In genomic region chr15:76866716-76867321, GRCh38 we compare ENCODE assay signal across 8 cellular contexts. TPM values are rescaled to one million over a fixed set of nuclear protein-coding genes. Genes with fewer than 3 reads are reported as not detected.
DNase-seq lines count a peak whose midpoint lies in the region; ATAC-seq and TF ChIP-seq lines count a peak whose summit lies in the region.

No MANE protein-coding gene starts in this region.

- no peaks in the 10 kb centered on the region for H3K79me2 ChIP-seq in smooth muscle cell (ENCODE audit: low read depth)

- no peak overlapping the region for H3K27ac ChIP-seq in RWPE2 (ENCODE audit: poor library complexity, severe bottlenecking)
- H3K27ac ChIP-seq in smooth muscle cell (ENCODE audit: low read depth) = no peak overlapping the region

- H3K4me2 ChIP-seq in smooth muscle cell = no peak overlapping the region

- peak; percentile 89 for TF ChIP-seq CTCF in RWPE2 (IDR thresholded peaks at IDR 0.05; ENCODE audit: poor library complexity, severe bottlenecking)
- TF ChIP-seq CTCF in smooth muscle cell (IDR thresholded peaks at IDR 0.05; ENCODE audit: borderline replicate concordance, insufficient read depth, poor library complexity, severe bottlenecking) = peak; percentile 59

- no peaks in the 10 kb centered on the region for H3K9me3 Mint-ChIP-seq in activated T-cell treated with anti-CD3 and anti-CD28 coated beads, Interleukin-2, amount 50 U/mL, for 24 hours

- no peaks in the 10 kb centered on the region for H3F3A ChIP-seq in smooth muscle cell (ENCODE audit: low read depth)

- DNase-seq in Ammon's horn (ENCODE audit: low spot score) (peak; percentile 19), H4 (ENCODE audit: low spot score) (peak; percentile 22), RWPE2 (ENCODE audit: low spot score) (no peak), germinal center (ENCODE audit: low spot score) (peak; percentile 6), smooth muscle cell (lab: John Stamatoyannopoulos, UW; ENCODE audit: unreplicated experiment) (no peak), DMS79 treated with DMSO at 0.1 percent for 48 hours (lab: John Stamatoyannopoulos, UW) (no peak)
- no peak for DNase-seq in activated T-cell treated with anti-CD3 and anti-CD28 coated beads, Interleukin-2, amount 50 U/mL, for 24 hours

- ATAC-seq in RWPE2 (ENCODE audit: low read depth) = peak; percentile 52; the same call in 2 of the 3 replicates
- ATAC-seq in HG03159 (IDR thresholded peaks at IDR 0.05; ENCODE audit: unreplicated experiment) = no peak

- no peak overlapping the region for H3K27ac Mint-ChIP-seq in activated T-cell treated with anti-CD3 and anti-CD28 coated beads, Interleukin-2, amount 50 U/mL, for 24 hours

- no peak overlapping the region for H3K9ac ChIP-seq in smooth muscle cell (ENCODE audit: low read depth)

- H4K20me1 ChIP-seq in smooth muscle cell (ENCODE audit: low read depth) = no peaks in the 10 kb centered on the region

- H3K27me3 ChIP-seq in RWPE2 (ENCODE audit: insufficient read depth, poor library complexity, severe bottlenecking) (no peaks in the 10 kb centered on the region), smooth muscle cell (ENCODE audit: low read depth) (no peaks in the 10 kb centered on the region)

- no peak overlapping the region for H2AFZ ChIP-seq in smooth muscle cell (ENCODE audit: low read depth)

- H3K4me1 ChIP-seq in RWPE2 (ENCODE audit: insufficient read depth, poor library complexity, severe bottlenecking) (no peaks in the 10 kb centered on the region), smooth muscle cell (ENCODE audit: low read depth) (no peaks in the 10 kb centered on the region)

- no peak overlapping the region for H3K4me3 Mint-ChIP-seq in activated T-cell treated with anti-CD3 and anti-CD28 coated beads, Interleukin-2, amount 50 U/mL, for 24 hours

- peaks cover 55% of the 10 kb centered on the region for H3K4me1 Mint-ChIP-seq in activated T-cell treated with anti-CD3 and anti-CD28 coated beads, Interleukin-2, amount 50 U/mL, for 24 hours (ENCODE audit: low read depth)

- H3K4me3 ChIP-seq in RWPE2 (ENCODE audit: severe bottlenecking) (no peak overlapping the region), smooth muscle cell (no peak overlapping the region)

- peaks cover 5% of the 10 kb centered on the region for H3K36me3 Mint-ChIP-seq in activated T-cell treated with anti-CD3 and anti-CD28 coated beads, Interleukin-2, amount 50 U/mL, for 24 hours (ENCODE audit: low read depth)

- H3K27me3 Mint-ChIP-seq in activated T-cell treated with anti-CD3 and anti-CD28 coated beads, Interleukin-2, amount 50 U/mL, for 24 hours = no peaks in the 10 kb centered on the region

- H3K36me3 ChIP-seq in RWPE2 (ENCODE audit: low read depth) (peaks cover 4% of the 10 kb centered on the region; the same call in 1 of the 2 replicates), smooth muscle cell (ENCODE audit: low read depth) (no peaks in the 10 kb centered on the region)

- H3K9me3 ChIP-seq in RWPE2 (ENCODE audit: severe bottlenecking) (no peaks in the 10 kb centered on the region), smooth muscle cell (replicated peaks; ENCODE audit: low read depth) (no peaks in the 10 kb centered on the region)

RNA-seq across cellular contexts. Expression of gene SCAPER, which starts 38.3 kb away (rescaled TPM):
- total RNA-seq in H4 (2014; rRNA removed; shearing (Covaris generic)) = 2.5 and 10.0 TPM in 2 replicates
- total RNA-seq in smooth muscle cell = 34.3 and 36.3 TPM in 2 replicates
- 6.6 and 13.2 TPM in 2 replicates for polyA plus RNA-seq in smooth muscle cell

Comparison
In these comparisons a context has a peak if more than half of its experiments do, and no peak if none do; other contexts are left out.
1. DNase-seq: peak in Ammon's horn (single experiment), H4 (single experiment) and germinal center (single experiment); none in RWPE2 (single experiment), smooth muscle cell (single experiment), DMS79 treated with DMSO at 0.1 percent for 48 hours (single experiment) and activated T-cell treated with anti-CD3 and anti-CD28 coated beads, Interleukin-2, amount 50 U/mL, for 24 hours (single experiment).